9 cellular contexts compared by ENCODE assay signal in the genomic region with DNA sequence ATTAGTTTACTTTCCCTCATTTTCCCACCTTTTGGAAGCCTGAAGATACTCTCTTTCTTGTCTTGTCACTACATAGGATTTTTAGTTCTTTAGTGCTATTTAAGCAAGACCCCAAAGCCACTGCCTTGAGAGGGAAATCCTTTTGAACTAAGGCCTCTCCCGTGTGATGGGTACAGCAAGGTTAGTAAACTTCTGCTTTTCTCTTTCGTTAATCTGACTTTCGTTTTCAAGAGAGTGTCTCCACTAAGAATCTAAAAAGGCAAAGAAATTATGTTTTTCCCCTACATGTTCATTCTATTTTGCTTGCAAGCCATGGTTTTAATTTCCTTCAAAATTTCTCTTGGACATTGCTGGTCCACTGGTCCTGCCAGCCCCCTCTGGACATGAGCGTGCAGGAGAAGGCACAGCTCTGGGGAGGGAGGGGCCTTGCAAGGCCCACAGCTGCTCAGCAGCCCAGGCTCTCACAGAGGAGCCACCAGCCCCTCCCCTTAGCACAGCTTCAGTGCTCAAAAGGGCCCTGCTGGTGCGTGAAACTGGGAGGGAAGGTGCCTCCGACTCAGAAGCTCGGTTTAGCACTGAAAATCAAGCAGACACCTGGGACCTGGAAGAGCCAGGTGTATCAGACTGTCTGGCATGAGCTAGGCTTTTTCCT.
DNase-seq lines count a peak whose midpoint lies in the region; ATAC-seq and FAIRE-seq lines count a peak whose summit lies in the region.
"Had no signal": no experiment of that assay in that cellular context is flagged by ENCODE, and none has a peak within 500 bp of the region (broad histone marks: within the 10 kb centered on the region; RNA-seq: fewer than 3 reads in every experiment).

No MANE protein-coding gene starts in this region.

- POLR2A ChIA-PET in activated CD4-positive, alpha-beta T cell treated with anti-CD3 and anti-CD28 coated beads for 36 hours (lab: Charles Lee) = no interaction called here

- no peaks in the 10 kb centered on the region for H3K4me1 ChIP-seq in GM23248 (ENCODE audit: insufficient read depth)
- H3K4me1 ChIP-seq in small intestine (ENCODE audit: control insufficient read depth in 2 of 2, insufficient read depth in 1 of 2, low read depth in 1 of 2, low read length in 1 of 2) = no peaks in the 10 kb centered on the region

- H3K27me3 ChIP-seq in GM23248 (replicated peaks; ENCODE audit: insufficient read depth) (peaks cover 9% of the 10 kb centered on the region; the same call in 1 of the 2 replicates), small intestine (ENCODE audit: control insufficient read depth in 2 of 2, insufficient read depth in 2 of 2, low read length in 2 of 2) (no peaks in the 10 kb centered on the region)

- CTCF ChIA-PET in activated CD4-positive, alpha-beta T cell treated with anti-CD3 and anti-CD28 coated beads for 36 hours (lab: Charles Lee) = interaction anchor here (0.7 to 0.9 kb wide), 2 partner anchors 38 to 597 kb away, joined by 3 to 5 read pairs; no protein-coding TSS in a partner anchor

- H3K79me2 ChIP-seq in GM23248 (ENCODE audit: insufficient read depth) = no peaks in the 10 kb centered on the region

- H3K4me2 ChIP-seq in GM23248 (ENCODE audit: unreplicated experiment) = no peak overlapping the region

- H3K27ac Mint-ChIP-seq in activated CD4-positive, alpha-beta T cell treated with anti-CD3 and anti-CD28 coated beads for 36 hours = no peak overlapping the region
- H3K27ac Mint-ChIP-seq in activated naive CD8-positive, alpha-beta T cell treated with anti-CD3 and anti-CD28 coated beads for 36 hours = peak overlapping the region; percentile 61

- H3K36me3 Mint-ChIP-seq in activated CD4-positive, alpha-beta T cell treated with anti-CD3 and anti-CD28 coated beads for 36 hours (ENCODE audit: low read depth) = no peaks in the 10 kb centered on the region
- H3K36me3 Mint-ChIP-seq in activated naive CD8-positive, alpha-beta T cell treated with anti-CD3 and anti-CD28 coated beads for 36 hours = no peaks in the 10 kb centered on the region

- H3K36me3 ChIP-seq in GM23248 (ENCODE audit: low read depth) = no peaks in the 10 kb centered on the region
- no peaks in the 10 kb centered on the region for H3K36me3 ChIP-seq in small intestine (ENCODE audit: control insufficient read depth in 2 of 2, insufficient read depth in 2 of 2, low read length in 2 of 2)

- H3K4me3 Mint-ChIP-seq in activated CD4-positive, alpha-beta T cell treated with anti-CD3 and anti-CD28 coated beads for 36 hours = peak overlapping the region; percentile 59
- H3K4me3 Mint-ChIP-seq in activated naive CD8-positive, alpha-beta T cell treated with anti-CD3 and anti-CD28 coated beads for 36 hours = peak overlapping the region; percentile 70

- H3K4me3 ChIP-seq in GM23248 (peak overlapping the region; percentile 27), small intestine (ENCODE audit: low read depth in 1 of 2, low read length in 2 of 2) (no peak overlapping the region)

- H3K9ac ChIP-seq in GM23248 = no peak overlapping the region

- in situ Hi-C loops in GM23248 (cut with MboI) = no loop called here

- H2AFZ ChIP-seq in GM23248 = peak overlapping the region; percentile 34

- FAIRE-seq in small intestine (lab: Jason Lieb, UNC) = no peak
- FAIRE-seq: islet of Langerhans had no signal

- no peaks in the 10 kb centered on the region for H3K9me3 Mint-ChIP-seq in activated CD4-positive, alpha-beta T cell treated with anti-CD3 and anti-CD28 coated beads for 36 hours (ENCODE audit: low read depth)
- no peaks in the 10 kb centered on the region for H3K9me3 Mint-ChIP-seq in activated naive CD8-positive, alpha-beta T cell treated with anti-CD3 and anti-CD28 coated beads for 36 hours

- DNase-seq in activated CD4-positive, alpha-beta T cell treated with anti-CD3 and anti-CD28 coated beads for 36 hours = peak; percentile 36
- no peak for DNase-seq in activated CD4-positive, alpha-beta T cell treated with anti-CD3 and anti-CD28 coated beads for 4 hours
- DNase-seq in GM23248 (peak; percentile 11), LHCN-M2 (ENCODE audit: low read depth) (peak; percentile 37), small intestine (peak; percentile 31), A172 (ENCODE audit: low spot score) (no peak), glomerular visceral epithelial cell (ENCODE audit: extremely low spot score) (no peak)
- DNase-seq in activated naive CD8-positive, alpha-beta T cell treated with anti-CD3 and anti-CD28 coated beads for 36 hours = peak; percentile 25

- peaks cover 12% of the 10 kb centered on the region for H3K4me1 Mint-ChIP-seq in activated CD4-positive, alpha-beta T cell treated with anti-CD3 and anti-CD28 coated beads for 36 hours
- H3K4me1 Mint-ChIP-seq in activated naive CD8-positive, alpha-beta T cell treated with anti-CD3 and anti-CD28 coated beads for 36 hours = peaks cover 11% of the 10 kb centered on the region

- H3K9me2 ChIP-seq in GM23248 (ENCODE audit: insufficient read depth) = no peaks in the 10 kb centered on the region

- H3K27me3 Mint-ChIP-seq in activated CD4-positive, alpha-beta T cell treated with anti-CD3 and anti-CD28 coated beads for 36 hours = no peaks in the 10 kb centered on the region
- H3K27me3 Mint-ChIP-seq in activated naive CD8-positive, alpha-beta T cell treated with anti-CD3 and anti-CD28 coated beads for 36 hours = no peaks in the 10 kb centered on the region

- H4K20me1 ChIP-seq in GM23248 (ENCODE audit: insufficient read depth) = no peaks in the 10 kb centered on the region

- 18 to 24% methylated on average over 7 of the region's 7 CpGs for WGBS in GM23248 (ENCODE audit: low coverage in 1 of 2, low lambda C conversion rate in 2 of 2, missing lambda C conversion rate in 2 of 2), 2 experiments
- WGBS in small intestine, 3 donors = 38 to 41% (median 40%) methylated on average over 7 of the region's 7 CpGs

- H3K9me3 ChIP-seq in GM23248 (ENCODE audit: low read depth) (no peaks in the 10 kb centered on the region), small intestine (ENCODE audit: control insufficient read depth, low read depth) (no peaks in the 10 kb centered on the region)

- no peaks in the 10 kb centered on the region for H3F3A ChIP-seq in GM23248 (ENCODE audit: insufficient read depth)

- intact Hi-C loops in activated CD4-positive, alpha-beta T cell treated with anti-CD3 and anti-CD28 coated beads for 36 hours (cut with DNase I, micrococcal nuclease) = loop anchor here in 1 of 2 experiments (10.0 kb wide), 2 partner anchors 191 to 309 kb away; no protein-coding TSS in a partner anchor

- H3K27ac ChIP-seq in GM23248 (no peak overlapping the region), small intestine (ENCODE audit: low read depth in 1 of 2, low read length in 1 of 2) (peak overlapping the region in 1 of 2 donors; percentile 36)

- peak; percentile 78 for ATAC-seq in activated CD4-positive, alpha-beta T cell treated with anti-CD3 and anti-CD28 coated beads for 36 hours

Comparison
In these comparisons a context has a peak if more than half of its experiments do, and no peak if none do; other contexts are left out.
1. DNase-seq: peak in activated CD4-positive, alpha-beta T cell treated with anti-CD3 and anti-CD28 coated beads for 36 hours (single experiment), GM23248 (single experiment), LHCN-M2 (single experiment), activated naive CD8-positive, alpha-beta T cell treated with anti-CD3 and anti-CD28 coated beads for 36 hours (single experiment) and small intestine (single experiment); none in activated CD4-positive, alpha-beta T cell treated with anti-CD3 and anti-CD28 coated beads for 4 hours (0 of 2), A172 (single experiment) and glomerular visceral epithelial cell (single experiment).